10 cellular contexts compared by ENCODE assay signal in genomic region chr12:102342281-102343006, GRCh38.
"Had no signal": no experiment of that assay in that cellular context is flagged by ENCODE, and none has a peak within 500 bp of the region (broad histone marks: within the 10 kb centered on the region; RNA-seq: fewer than 3 reads in every experiment).

No MANE protein-coding gene starts in this region.

- H3K4me3 ChIP-seq: esophagus squamous epithelium, testis had no signal

- ATAC-seq: sciatic nerve had no signal

- H3K27me3 ChIP-seq: testis had no signal

- H3K4me1 ChIP-seq: testis had no signal

- H3K9me3 ChIP-seq: esophagus squamous epithelium, testis had no signal

- FAIRE-seq: endothelial cell of umbilical vein, islet of Langerhans had no signal

- DNase-seq: activated CD4-positive, alpha-beta T cell treated with anti-CD3 and anti-CD28 coated beads, Interleukin-2, amount 50 U/mL, for 4 hours; effector memory CD4-positive, alpha-beta T cell; esophagus squamous epithelium; stimulated activated CD4-positive, alpha-beta T cell treated with anti-CD3 and anti-CD28 coated beads, Interleukin-4, amount 100 ng/mL, for 24 hours; SW 1271; T-helper 2 cell; testis had no signal

- H3K27ac ChIP-seq: esophagus squamous epithelium, testis had no signal

- H3K36me3 ChIP-seq: esophagus squamous epithelium had no signal
